8 cellular contexts compared by ENCODE assay signal in the genomic region with DNA sequence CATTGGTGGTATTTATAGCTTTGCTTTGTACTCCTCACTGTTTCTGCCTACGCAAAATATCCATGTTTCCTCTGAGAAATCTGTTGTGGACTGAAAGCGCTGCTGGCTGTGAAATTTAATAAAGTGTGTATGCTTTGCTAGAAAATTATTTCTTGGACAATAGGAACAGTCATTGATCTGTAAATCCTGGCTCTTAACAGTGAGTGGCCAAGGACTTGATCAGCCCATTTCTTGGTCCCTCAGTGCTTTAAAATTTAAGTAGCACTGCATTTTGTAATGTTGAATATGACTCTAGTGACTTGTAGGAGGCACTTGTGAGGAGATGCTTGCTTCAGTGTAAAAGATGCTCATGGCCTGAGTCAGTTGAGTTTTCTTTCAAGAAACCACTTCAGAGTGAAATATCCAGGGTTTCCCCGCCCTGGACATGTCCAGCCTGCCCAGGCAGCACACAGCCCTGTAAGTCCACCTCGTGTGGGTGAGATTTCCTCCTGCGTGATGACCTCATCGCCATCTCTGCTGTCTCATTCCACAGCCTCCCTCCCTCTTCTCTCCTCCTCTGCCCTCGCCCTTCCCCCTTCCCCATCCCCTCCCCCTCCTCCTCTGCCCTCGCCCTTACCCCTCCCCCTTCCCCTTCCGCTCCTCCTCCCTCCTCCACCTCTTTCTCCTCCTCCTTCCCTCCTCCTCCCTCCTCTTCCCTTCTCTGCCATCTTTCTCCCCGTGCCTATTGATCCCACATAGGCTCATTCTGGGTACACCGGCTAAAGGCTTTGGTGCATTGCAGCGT. TPM values are rescaled to one million over a fixed set of nuclear protein-coding genes. Genes with fewer than 3 reads are reported as not detected.
DNase-seq lines count a peak whose midpoint lies in the region; ATAC-seq, FAIRE-seq and TF ChIP-seq lines count a peak whose summit lies in the region.

No MANE protein-coding gene starts in this region.

- no peak for FAIRE-seq in HepG2 (lab: Jason Lieb, UNC)

- 0 out of 2 replicates have a peak, but pooled peaks cover 8% of the 10 kb centered on the region for H3K36me3 ChIP-seq in HUES64 (ENCODE audit: insufficient read depth, low read length)
- H3K36me3 ChIP-seq in HepG2 (replicated peaks in 1 of 2; ENCODE audit: control insufficient read depth in 1 of 2, insufficient read depth in 2 of 2, low read length in 2 of 2): peaks cover 1 to 2% of the 10 kb centered on the region in 2 experiments; a peak in 1 of 5 replicates
- H3K36me3 ChIP-seq in CD8-positive, alpha-beta memory T cell (ENCODE audit: insufficient read depth, low read length): peaks cover 8% of the 10 kb centered on the region

- H3K4me1 ChIP-seq in HUES64 (ENCODE audit: insufficient read depth, low read length): peaks cover 24% of the 10 kb centered on the region
- no peaks in the 10 kb centered on the region for H3K4me1 ChIP-seq in HepG2 (ENCODE audit: insufficient read depth, low read length)
- peaks cover 19% of the 10 kb centered on the region for H3K4me1 ChIP-seq in CD8-positive, alpha-beta memory T cell (ENCODE audit: insufficient read depth, low read length)

- in situ Hi-C loops in HepG2 (cut with HindIII; ENCODE audit: extremely low pct_ligation_motif_present, low pct_unique_long_range_greater_than_20kb): no loop called here

- no peak overlapping the region for H3K4me3 ChIP-seq in HUES64 (ENCODE audit: low read length)
- H3K4me3 ChIP-seq in HepG2 (replicated peaks in 1 of 3; ENCODE audit: insufficient read depth in 1 of 3, low read depth in 2 of 3, low read length in 3 of 3): no peak overlapping the region
- no peak overlapping the region for H3K4me3 ChIP-seq in CD8-positive, alpha-beta memory T cell (ENCODE audit: low read length)

- no peak overlapping the region for H3K4me2 ChIP-seq in HepG2 (ENCODE audit: low read depth, low read length)

- POLR2A ChIA-PET in HepG2 (lab: Yijun Ruan, JAX): no interaction called here
- POLR2A ChIA-PET in CD8-positive, alpha-beta memory T cell (lab: Charles Lee): interaction anchor here (0.5 kb wide), 1 partner anchor 15 kb away, joined by 4 read pairs; no protein-coding TSS in a partner anchor

- no peaks in the 10 kb centered on the region for H4K20me1 ChIP-seq in HepG2 (ENCODE audit: insufficient read depth, low read length)

- peaks cover 37% of the 10 kb centered on the region for H3K4me1 Mint-ChIP-seq in central memory CD8-positive, alpha-beta T cell
- H3K4me1 Mint-ChIP-seq in CD8-positive, alpha-beta memory T cell: peaks cover 27 to 50% (median 32%) of the 10 kb centered on the region in 3 donors
- peaks cover 15 to 21% of the 10 kb centered on the region in 2 donors for H3K4me1 Mint-ChIP-seq in effector memory CD8-positive, alpha-beta T cell (ENCODE audit: low read depth in 2 of 2)
- H3K4me1 Mint-ChIP-seq in Calu3 (ENCODE audit: low read depth, unreplicated experiment): no peaks in the 10 kb centered on the region

- no peaks in the 10 kb centered on the region for H3K27me3 Mint-ChIP-seq in central memory CD8-positive, alpha-beta T cell
- no peaks in the 10 kb centered on the region for H3K27me3 Mint-ChIP-seq in CD8-positive, alpha-beta memory T cell
- H3K27me3 Mint-ChIP-seq in effector memory CD8-positive, alpha-beta T cell: no peaks in the 10 kb centered on the region
- peaks cover under 1% of the 10 kb centered on the region for H3K27me3 Mint-ChIP-seq in Calu3 (ENCODE audit: unreplicated experiment)

- TF ChIP-seq POLR2A in HepG2 (IDR thresholded peaks at IDR 0.05; ENCODE audit: insufficient read depth in 1 of 2, low read depth in 2 of 2, low read length in 2 of 2): no peak

- no peaks in the 10 kb centered on the region for H3K9me3 ChIP-seq in HUES64 (ENCODE audit: insufficient read depth, low read depth, low read length)
- H3K9me3 ChIP-seq in HepG2 (ENCODE audit: low read length): no peaks in the 10 kb centered on the region
- H3K9me3 ChIP-seq in CD8-positive, alpha-beta memory T cell (ENCODE audit: low read length): no peaks in the 10 kb centered on the region

- CTCF ChIA-PET in HepG2 (lab: Yijun Ruan, JAX; ENCODE audit: low intra/inter-chr PET ratio, low total read pairs) (no interaction called here), Calu3 (lab: Charles Lee) (no interaction called here)
- CTCF ChIA-PET in CD8-positive, alpha-beta memory T cell (lab: Charles Lee): interaction anchor here (1.0 kb wide), 1 partner anchor 10 kb away, joined by 4 read pairs; no protein-coding TSS in a partner anchor

- BruUV-seq in HepG2 (replicated peaks; lab: Mats Ljungman, UMichigan) (no TSS peak), Calu3 (replicated peaks; lab: Mats Ljungman, UMichigan) (no TSS peak)

- no peak overlapping the region for H3K4me3 Mint-ChIP-seq in central memory CD8-positive, alpha-beta T cell
- H3K4me3 Mint-ChIP-seq in CD8-positive, alpha-beta memory T cell: no peak overlapping the region
- no peak overlapping the region for H3K4me3 Mint-ChIP-seq in effector memory CD8-positive, alpha-beta T cell
- H3K4me3 Mint-ChIP-seq in Calu3 (ENCODE audit: low read depth, unreplicated experiment): no peak overlapping the region

- peak overlapping the region; percentile 29 for H3K27ac Mint-ChIP-seq in central memory CD8-positive, alpha-beta T cell (ENCODE audit: low read depth)
- peak overlapping the region in 3 of 8 donors; percentile 43 to 48 (median 47) for H3K27ac Mint-ChIP-seq in CD8-positive, alpha-beta memory T cell
- H3K27ac Mint-ChIP-seq in effector memory CD8-positive, alpha-beta T cell: no peak overlapping the region
- H3K27ac Mint-ChIP-seq in Calu3 (ENCODE audit: unreplicated experiment): no peak overlapping the region

- H3K27me3 ChIP-seq in HUES64 (ENCODE audit: insufficient read depth, low read length) (no peaks in the 10 kb centered on the region), HepG2 (ENCODE audit: control insufficient read depth in 1 of 2, insufficient read depth in 2 of 2, low read length in 2 of 2) (no peaks in the 10 kb centered on the region)
- no peaks in the 10 kb centered on the region for H3K27me3 ChIP-seq in CD8-positive, alpha-beta memory T cell (ENCODE audit: insufficient read depth, low read length, poor library complexity, severe bottlenecking)

- no peak for TF ChIP-seq RAD21 in HepG2 (CRISPR knock-in tag; IDR thresholded peaks at IDR 0.05)

- H3K9me3 Mint-ChIP-seq in central memory CD8-positive, alpha-beta T cell: no peaks in the 10 kb centered on the region
- no peaks in the 10 kb centered on the region for H3K9me3 Mint-ChIP-seq in CD8-positive, alpha-beta memory T cell
- no peaks in the 10 kb centered on the region for H3K9me3 Mint-ChIP-seq in effector memory CD8-positive, alpha-beta T cell
- no peaks in the 10 kb centered on the region for H3K9me3 Mint-ChIP-seq in Calu3 (ENCODE audit: low read depth, unreplicated experiment)

- TF ChIP-seq CTCF in HepG2 (CRISPR knock-in tag; IDR thresholded peaks at IDR 0.05) (no peak), Calu3 (IDR thresholded peaks at IDR 0.05; ENCODE audit: unreplicated experiment) (no peak)

- H3K36me3 Mint-ChIP-seq in central memory CD8-positive, alpha-beta T cell (ENCODE audit: insufficient read depth): peaks cover 7% of the 10 kb centered on the region
- H3K36me3 Mint-ChIP-seq in CD8-positive, alpha-beta memory T cell: peaks cover 8 to 34% (median 17%) of the 10 kb centered on the region in 3 donors
- H3K36me3 Mint-ChIP-seq in effector memory CD8-positive, alpha-beta T cell (ENCODE audit: insufficient read depth): peaks cover 18% of the 10 kb centered on the region
- peaks cover 7% of the 10 kb centered on the region for H3K36me3 Mint-ChIP-seq in Calu3 (ENCODE audit: insufficient read depth, unreplicated experiment)

- H3K27ac ChIP-seq in HUES64 (ENCODE audit: low read depth, low read length) (peak overlapping the region; percentile 53), HepG2 (ENCODE audit: extremely low read length, insufficient read depth, low read length) (no peak overlapping the region)
- no peak overlapping the region for H3K27ac ChIP-seq in CD8-positive, alpha-beta memory T cell (ENCODE audit: low read depth, low read length)

- TF ChIP-seq EP300 in HepG2 (IDR thresholded peaks at IDR 0.05; ENCODE audit: low read depth in 2 of 2, low read length in 2 of 2) (no peak), HepG2 (CRISPR knock-in tag; IDR thresholded peaks at IDR 0.05; ENCODE audit: borderline replicate concordance) (no peak)

- 35% methylated on average over 12 of the region's 12 CpGs for WGBS in HUES64
- 87% methylated on average over 12 of the region's 12 CpGs for WGBS in HepG2 (ENCODE audit: low lambda C conversion rate)

- H3K79me2 ChIP-seq in HepG2 (ENCODE audit: insufficient read depth, low read length): no peaks in the 10 kb centered on the region

- intact Hi-C loops in HepG2 (cut with micrococcal nuclease; ENCODE audit: unreplicated experiment): no loop called here
- intact Hi-C loops in Calu3 (cut with micrococcal nuclease; ENCODE audit: unreplicated experiment): no loop called here

- peak; percentile 91 for DNase-seq in AG08395 (ENCODE audit: low spot score)
- DNase-seq in central memory CD8-positive, alpha-beta T cell (ENCODE audit: low spot score in 2 of 2): no peak
- no peak for DNase-seq in HepG2 (ENCODE audit: low spot score)
- no peak for DNase-seq in CD8-positive, alpha-beta memory T cell
- no peak for DNase-seq in NCI-H2029 treated with DMSO at 0.1 percent for 48 hours (lab: John Stamatoyannopoulos, UW)
- no peak for DNase-seq in effector memory CD8-positive, alpha-beta T cell
- DNase-seq in Calu3: no peak

- no peak overlapping the region for H2AFZ ChIP-seq in HepG2 (ENCODE audit: low read length)

- H3K9ac ChIP-seq in HUES64 (ENCODE audit: low read depth, low read length) (peak overlapping the region; percentile 6; the same call in 1 of the 2 replicates), HepG2 (ENCODE audit: insufficient read depth, low read depth, low read length) (no peak overlapping the region)

- no peak for ATAC-seq in central memory CD8-positive, alpha-beta T cell (replicated peaks; ENCODE audit: extremely low read depth, poor library complexity, severe bottlenecking)
- ATAC-seq in HepG2: no peak
- ATAC-seq in effector memory CD8-positive, alpha-beta T cell (replicated peaks): no peak

RNA-seq across cellular contexts. Expression of gene NCS1, which starts 34.1 kb away (rescaled TPM):
- 20.3 TPM for polyA plus RNA-seq in HUES64 (2013, experiment 1 of 2)
- polyA plus RNA-seq in HUES64 (2013, experiment 2 of 2): 24.7 TPM
- 6.1 and 6.9 TPM in 2 replicates for total RNA-seq in HepG2 (2016; rRNA removed; fragmentation: Illumina TruSeq; extraction: Trizol)
- 6.7 and 7.8 TPM in 2 replicates for total RNA-seq in HepG2 (2016; cell fraction: cytosol; rRNA removed; fragmentation: Illumina TruSeq; extraction: Trizol; ENCODE audit: low read depth)
- total RNA-seq in HepG2 (2016; cell fraction: insoluble cytoplasmic fraction; rRNA removed; fragmentation: Illumina TruSeq; extraction: Trizol): 5.1 and 5.3 TPM in 2 replicates
- 12.6 and 14.1 TPM in 2 replicates for total RNA-seq in HepG2 (2016; cell fraction: membrane; rRNA removed; fragmentation: Illumina TruSeq; extraction: Trizol)
- total RNA-seq in HepG2 (2016; cell fraction: nucleus; rRNA removed; fragmentation: Illumina TruSeq; extraction: Trizol): 2.1 and 3.4 TPM in 2 replicates
- 4.1 and 4.7 TPM in 2 replicates for polyA plus RNA-seq in HepG2 (2011; rRNA removed)
- 3.9 TPM in 2 replicates for polyA plus RNA-seq in HepG2 (2011; cell fraction: cytosol; rRNA removed)
- 1.7 and 2.5 TPM in 2 replicates for polyA plus RNA-seq in HepG2 (2011; cell fraction: nucleus; rRNA removed)
- 1.4 and 1.6 TPM in 2 replicates for polyA plus RNA-seq in HepG2 (2012)
- polyA plus RNA-seq in HepG2 (2016; cell fraction: cytosol; fragmentation: Illumina TruSeq; extraction: Trizol; ENCODE audit: low read depth): 17.2 and 18.8 TPM in 2 replicates
- 7.4 and 8.4 TPM in 2 replicates for polyA plus RNA-seq in HepG2 (2016; cell fraction: insoluble cytoplasmic fraction; fragmentation: Illumina TruSeq; extraction: Trizol; ENCODE audit: low read depth)
- polyA plus RNA-seq in HepG2 (2016; cell fraction: membrane; fragmentation: Illumina TruSeq; extraction: Trizol; ENCODE audit: low read depth): 16.6 and 20.9 TPM in 2 replicates
- polyA plus RNA-seq in HepG2 (2016; cell fraction: nucleus; fragmentation: Illumina TruSeq; extraction: Trizol; ENCODE audit: insufficient read depth, low read depth): 6.6 and 7.1 TPM in 2 replicates
- 5.0 and 83.3 TPM in 2 replicates for polyA minus RNA-seq in HepG2 (2011; rRNA and poly(A)+ RNA removed; ENCODE audit: low replicate concordance)
- polyA minus RNA-seq in HepG2 (2011; cell fraction: cytosol; rRNA and poly(A)+ RNA removed): 2.5 and 3.3 TPM in 2 replicates
- 0.99 and 1.0 TPM in 2 replicates for polyA minus RNA-seq in HepG2 (2011; cell fraction: nucleus; rRNA and poly(A)+ RNA removed)
- total RNA-seq in CD8-positive, alpha-beta memory T cell: 10 to 100 TPM; 23.6 to 24.3 TPM
- 0.54 TPM for polyA plus RNA-seq in CD8-positive, alpha-beta memory T cell
- 14.4 and 16.1 TPM in 2 replicates for total RNA-seq in Calu3 (2022)
